ENCODE assay signal across 8 cellular contexts in the genomic region with DNA sequence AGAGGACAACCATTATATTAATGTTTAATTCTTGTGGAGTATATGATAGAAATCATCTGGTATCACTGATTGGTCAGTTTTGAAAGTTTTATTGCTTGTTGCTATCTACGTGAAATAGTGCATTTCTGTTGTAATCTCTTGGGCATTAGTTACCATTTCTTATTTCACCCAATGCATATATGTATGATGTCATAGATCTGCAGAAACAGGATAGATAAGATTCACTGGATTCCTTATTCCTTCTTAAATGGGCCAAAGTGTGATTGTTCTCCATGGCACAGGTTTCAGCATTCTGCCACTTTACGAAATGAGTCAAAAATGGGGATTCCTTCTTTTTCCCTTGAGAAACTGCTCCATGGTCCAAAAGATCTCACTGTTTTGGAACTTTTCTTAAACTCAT.
"Had no signal": no experiment of that assay in that cellular context is flagged by ENCODE, and none has a peak within 500 bp of the region (broad histone marks: within the 10 kb centered on the region; RNA-seq: fewer than 3 reads in every experiment).

No MANE protein-coding gene starts in this region.

- H3K4me2 ChIP-seq: KMS-11 had no signal

- H3K27ac ChIP-seq: HL-60, KMS-11 had no signal

- H3K27me3 Mint-ChIP-seq: IgD-negative memory B cell had no signal

- ATAC-seq: K562 had no signal

- H3K9ac ChIP-seq: KMS-11 had no signal

- FAIRE-seq: HTR-8/SVneo, K562 had no signal

- H3K4me3 ChIP-seq: K562 had no signal

- H3K4me3 Mint-ChIP-seq: IgD-negative memory B cell had no signal

- DNase-seq: IMR-90, KBM-7, KG1 had no signal

- H3K9me3 Mint-ChIP-seq: IgD-negative memory B cell had no signal
